Comparison of ENCODE assay signal across 9 cellular contexts in genomic region chr10:13717936-13718772, GRCh38.
DNase-seq lines count a peak whose midpoint lies in the region; ATAC-seq and TF ChIP-seq lines count a peak whose summit lies in the region.
"Had no signal": no experiment of that assay in that cellular context is flagged by ENCODE, and none has a peak within 500 bp of the region (broad histone marks: within the 10 kb centered on the region; RNA-seq: fewer than 3 reads in every experiment).

No MANE protein-coding gene starts in this region.

- TF ChIP-seq POLR2A in lower leg skin (IDR thresholded peaks at IDR 0.05), result no peak

- 17 to 19% methylated on average over 12 to 18 of the region's 26 CpGs for WGBS in lower leg skin, 2 donors

- H3K4me3 ChIP-seq in WI38 (ENCODE audit: low read depth, low read length), result peak overlapping the region; percentile 17
- H3K4me3 ChIP-seq in lower leg skin (ENCODE audit: low read depth, poor library complexity, severe bottlenecking), result peak overlapping the region; percentile 13
- H3K4me3 ChIP-seq: cardiac muscle cell had no signal

- ATAC-seq in GM18868 (IDR thresholded peaks at IDR 0.05; ENCODE audit: unreplicated experiment) (peak; percentile 48), HG03469 (IDR thresholded peaks at IDR 0.05; ENCODE audit: unreplicated experiment) (no peak)

- intact Hi-C loops in lower leg skin (cut with DNase I; ENCODE audit: low total_unique reads), result no loop called here

- peak; percentile 11 for DNase-seq in LoVo (ENCODE audit: low spot score)
- DNase-seq in lower leg skin (ENCODE audit: low spot score in 2 of 2), result peak; percentile 76 to 94
- DNase-seq in stimulated activated CD8-positive, alpha-beta memory T cell treated with anti-CD3 and anti-CD28 coated beads, Interleukin-4, amount 100 ng/mL, for 48 hours, result peak; percentile 47
- no peak for DNase-seq in D341Med (ENCODE audit: low spot score)

- no peak for TF ChIP-seq CTCF in WI38 (IDR thresholded peaks at IDR 0.05; ENCODE audit: low read depth, low read length)
- TF ChIP-seq CTCF in lower leg skin (IDR thresholded peaks at IDR 0.05), result no peak

- H3K27ac ChIP-seq in cingulate gyrus (ENCODE audit: low read depth, low read length), result peak overlapping the region; percentile 76
- H3K27ac ChIP-seq: cardiac muscle cell had no signal
